ENCODE assay signal across 13 cellular contexts in the genomic region with DNA sequence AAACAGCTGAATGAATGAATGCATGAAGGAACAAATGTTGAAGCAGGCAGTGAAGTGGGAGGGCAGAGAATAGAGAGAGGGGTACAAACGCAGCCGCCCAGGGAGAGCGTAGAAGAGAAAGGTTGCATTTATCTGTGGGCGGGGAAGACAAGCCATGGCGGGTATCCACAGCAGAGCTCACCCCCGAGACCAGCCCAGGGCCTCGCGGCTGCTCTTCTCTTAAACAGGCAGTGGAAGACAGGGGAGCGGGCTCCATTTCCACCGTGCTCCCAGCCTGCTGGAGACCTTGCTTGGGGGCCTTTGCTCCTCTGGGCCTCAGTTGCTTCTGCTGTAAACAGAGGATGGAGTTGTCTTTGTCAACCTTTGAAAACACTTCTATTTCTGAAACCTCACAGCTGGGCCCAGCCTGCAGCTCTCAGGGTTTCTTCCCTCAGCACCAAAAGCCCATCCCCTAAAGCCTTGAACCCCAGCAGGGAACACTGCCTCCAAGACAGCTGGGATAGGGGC.
DNase-seq lines count a peak whose midpoint lies in the region; ATAC-seq and TF ChIP-seq lines count a peak whose summit lies in the region.
"Had no signal": no experiment of that assay in that cellular context is flagged by ENCODE, and none has a peak within 500 bp of the region (broad histone marks: within the 10 kb centered on the region; RNA-seq: fewer than 3 reads in every experiment).

No MANE protein-coding gene starts in this region.

- peak overlapping the region in 1 of 2 donors; percentile 11 for H3K4me3 Mint-ChIP-seq in CD14-positive monocyte
- peak overlapping the region; percentile 24 to 76 (median 67) for H3K4me3 Mint-ChIP-seq in immature natural killer cell

- H3K27me3 ChIP-seq in NT2/D1 (ENCODE audit: insufficient read depth, insufficient read length) (no peaks in the 10 kb centered on the region), prostate gland (replicated peaks; ENCODE audit: insufficient read depth) (no peaks in the 10 kb centered on the region)
- H3K27me3 ChIP-seq: gastrocnemius medialis had no signal

- ATAC-seq in GM18505 (IDR thresholded peaks at IDR 0.05; ENCODE audit: unreplicated experiment): peak; percentile 2
- ATAC-seq in HG03342 (IDR thresholded peaks at IDR 0.05; ENCODE audit: unreplicated experiment): no peak

- H3K9me3 Mint-ChIP-seq in CD14-positive monocyte (peaks cover 0 to 8% (median 0%) of the 10 kb centered on the region in 7 donors), immature natural killer cell (peaks cover 0 to 3% (median 0%) of the 10 kb centered on the region in 6 donors)

- DNase-seq in CD14-positive monocyte (ENCODE audit: low spot score) (no peak), NT2/D1 (ENCODE audit: low read depth, low spot score) (no peak), immature natural killer cell (no peak), D341Med (ENCODE audit: low spot score) (no peak), NCI-H2171 treated with DMSO at 0.1 percent for 48 hours (lab: John Stamatoyannopoulos, UW) (no peak), prostate gland (ENCODE audit: low spot score) (no peak)
- DNase-seq: activated CD4-positive, alpha-beta T cell treated with anti-CD3 and anti-CD28 coated beads, Interleukin-2, amount 50 U/mL, for 1 hour; amniotic stem cell; Caco-2 had no signal

- H3K9me3 ChIP-seq in NT2/D1 (ENCODE audit: insufficient read depth, low read length): no peaks in the 10 kb centered on the region
- no peaks in the 10 kb centered on the region for H3K9me3 ChIP-seq in prostate gland
- H3K9me3 ChIP-seq: gastrocnemius medialis, HAP-1 had no signal

- H3K9ac ChIP-seq in NT2/D1 (ENCODE audit: insufficient read length, low read depth): peak overlapping the region; percentile 57

- peaks cover 16% of the 10 kb centered on the region for H3K4me1 ChIP-seq in NT2/D1 (ENCODE audit: insufficient read depth, insufficient read length)
- H3K4me1 ChIP-seq in prostate gland (replicated peaks): peaks cover 18% of the 10 kb centered on the region

- TF ChIP-seq POLR2A in GM18505 (IDR thresholded peaks at IDR 0.05; ENCODE audit: borderline replicate concordance, extremely low read depth, insufficient read depth, insufficient read length): no peak
- TF ChIP-seq POLR2A in prostate gland (IDR thresholded peaks at IDR 0.05): no peak

- H3K27ac ChIP-seq in prostate gland: no peak overlapping the region
- H3K27ac ChIP-seq: gastrocnemius medialis had no signal

- 87% methylated on average over 10 of the region's 10 CpGs for WGBS in prostate gland

- peaks cover 67% of the 10 kb centered on the region for H3K4me1 Mint-ChIP-seq in CD14-positive monocyte
- peaks cover 41 to 59% of the 10 kb centered on the region in 2 donors for H3K4me1 Mint-ChIP-seq in immature natural killer cell

- TF ChIP-seq CTCF in CD14-positive monocyte (IDR thresholded peaks at IDR 0.05) (no peak), prostate gland (IDR thresholded peaks at IDR 0.05) (no peak)

- peaks cover 12 to 14% of the 10 kb centered on the region in 2 donors for H3K36me3 Mint-ChIP-seq in CD14-positive monocyte
- peaks cover 0 to 5% (median 0%) of the 10 kb centered on the region in 3 donors for H3K36me3 Mint-ChIP-seq in immature natural killer cell

- intact Hi-C loops in CD14-positive monocyte (cut with micrococcal nuclease) (loop anchor here in 1 of 2 donors (10.0 kb wide), 1 partner anchor 739 kb away; no protein-coding TSS in a partner anchor), prostate gland (cut with DNase I) (no loop called here)

- H3K27ac Mint-ChIP-seq in CD14-positive monocyte (peak overlapping the region; percentile 23 to 96 (median 93)), immature natural killer cell (no peak overlapping the region)

- H3K27me3 Mint-ChIP-seq in CD14-positive monocyte (ENCODE audit: low read depth in 3 of 3) (peaks cover 8 to 20% (median 19%) of the 10 kb centered on the region in 3 donors), immature natural killer cell (ENCODE audit: low read depth in 3 of 3) (peaks cover 7 to 13% (median 9%) of the 10 kb centered on the region in 3 donors)

- H3K4me3 ChIP-seq in NT2/D1 (ENCODE audit: insufficient read length, low read depth): no peak overlapping the region
- H3K4me3 ChIP-seq in prostate gland: no peak overlapping the region
- H3K4me3 ChIP-seq: gastrocnemius medialis, HAP-1 had no signal

- H3K36me3 ChIP-seq in NT2/D1 (ENCODE audit: insufficient read depth, insufficient read length, low read length): no peaks in the 10 kb centered on the region
- no peaks in the 10 kb centered on the region for H3K36me3 ChIP-seq in prostate gland
- H3K36me3 ChIP-seq: gastrocnemius medialis, HAP-1 had no signal

Comparison
In these comparisons a context has a peak if more than half of its experiments do, and no peak if none do; other contexts are left out.
1. H3K27ac Mint-ChIP-seq: peak in CD14-positive monocyte (7 of 7); none in immature natural killer cell (0 of 6).